Comparison of ENCODE assay signal across 1 cellular context in genomic region chr11:35629914-35630313, GRCh38.
TF ChIP-seq lines count a peak whose summit lies in the region.

No MANE protein-coding gene starts in this region.

TF ChIP-seq in Ishikawa, 13 proteins besides CTCF, POLR2A, EP300 and RAD21 (continued from another document):
- TF ChIP-seq ZBTB7A (IDR thresholded peaks at IDR 0.05; ENCODE audit: low read depth) (no peak), EGR1 (IDR thresholded peaks at IDR 0.05) (no peak), CEBPB (IDR thresholded peaks at IDR 0.05) (no peak), CREB1 (IDR thresholded peaks at IDR 0.05; ENCODE audit: low read depth) (no peak), NFIC (IDR thresholded peaks at IDR 0.05) (peak; percentile 43; the same call in 1 of the 2 replicates), TAF1 (IDR thresholded peaks at IDR 0.05; ENCODE audit: low read depth) (no peak)
TF ChIP-seq in Ishikawa: peak in this region for 4.
